Comparison of ENCODE assay signal across 8 cellular contexts in genomic region chr17:58447039-58447975, GRCh38. TPM values are rescaled to one million over a fixed set of nuclear protein-coding genes. Genes with fewer than 3 reads are reported as not detected.
DNase-seq lines count a peak whose midpoint lies in the region; ATAC-seq and TF ChIP-seq lines count a peak whose summit lies in the region.

No MANE protein-coding gene starts in this region.

- no peaks in the 10 kb centered on the region for H3K36me3 Mint-ChIP-seq in WTC11

- H3K4me1 Mint-ChIP-seq in WTC11 = peaks cover 18% of the 10 kb centered on the region

- no peak overlapping the region for H3K4me3 Mint-ChIP-seq in WTC11

- CTCF ChIA-PET in WTC11 (lab: Charles Lee) = interaction anchor here (1.1 to 3.7 kb wide), 10 partner anchors 14 to 247 kb away, joined by 3 to 57 read pairs (median 4); partner anchors contain the start of gene HSF5

- H3K27me3 Mint-ChIP-seq in WTC11 (ENCODE audit: low read depth) = no peaks in the 10 kb centered on the region

- H3K4me3 ChIP-seq in cardiac fibroblast (replicated peaks in 1 of 2; ENCODE audit: low read depth in 2 of 2, low read length in 2 of 2) = no peak overlapping the region

- H3K9me3 Mint-ChIP-seq in WTC11 = no peaks in the 10 kb centered on the region

- TF ChIP-seq CTCF in WTC11 (IDR thresholded peaks at IDR 0.05) = peak; percentile 66
- TF ChIP-seq CTCF in cardiac fibroblast (IDR thresholded peaks at IDR 0.05; ENCODE audit: low read depth, low read length) = peak; percentile 87

- POLR2A ChIA-PET in WTC11 (lab: Charles Lee) = no interaction called here

- ATAC-seq in WTC11 (peak; percentile 98), left lobe of liver (peak; percentile 99), HG03520 (IDR thresholded peaks at IDR 0.05; ENCODE audit: unreplicated experiment) (no peak)

- DNase-seq in Ammon's horn (ENCODE audit: low spot score) (peak; percentile 65), GOT3 (lab: John Stamatoyannopoulos, UW) (peak; percentile 1), NCI-H2227 treated with DMSO at 0.1 percent for 48 hours (lab: John Stamatoyannopoulos, UW) (peak; percentile 72), WTC11 (ENCODE audit: low spot score) (peak; percentile 89), cardiac fibroblast (ENCODE audit: low read depth in 2 of 2) (peak; percentile 89 to 91), left lobe of liver (ENCODE audit: low spot score) (peak; percentile 74)
- DNase-seq in stimulated activated CD8-positive, alpha-beta memory T cell treated with anti-CD3 and anti-CD28 coated beads, Interleukin-12 subunit alpha, Interleukin-12 subunit beta, amount 100 ng/mL, for 1 hour (ENCODE audit: low read depth) = peak; percentile 24

- H3K27ac Mint-ChIP-seq in WTC11 = no peak overlapping the region

TF ChIP-seq in WTC11, 78 proteins besides CTCF, POLR2A, EP300 and RAD21:
- TF ChIP-seq, protein P1, sequence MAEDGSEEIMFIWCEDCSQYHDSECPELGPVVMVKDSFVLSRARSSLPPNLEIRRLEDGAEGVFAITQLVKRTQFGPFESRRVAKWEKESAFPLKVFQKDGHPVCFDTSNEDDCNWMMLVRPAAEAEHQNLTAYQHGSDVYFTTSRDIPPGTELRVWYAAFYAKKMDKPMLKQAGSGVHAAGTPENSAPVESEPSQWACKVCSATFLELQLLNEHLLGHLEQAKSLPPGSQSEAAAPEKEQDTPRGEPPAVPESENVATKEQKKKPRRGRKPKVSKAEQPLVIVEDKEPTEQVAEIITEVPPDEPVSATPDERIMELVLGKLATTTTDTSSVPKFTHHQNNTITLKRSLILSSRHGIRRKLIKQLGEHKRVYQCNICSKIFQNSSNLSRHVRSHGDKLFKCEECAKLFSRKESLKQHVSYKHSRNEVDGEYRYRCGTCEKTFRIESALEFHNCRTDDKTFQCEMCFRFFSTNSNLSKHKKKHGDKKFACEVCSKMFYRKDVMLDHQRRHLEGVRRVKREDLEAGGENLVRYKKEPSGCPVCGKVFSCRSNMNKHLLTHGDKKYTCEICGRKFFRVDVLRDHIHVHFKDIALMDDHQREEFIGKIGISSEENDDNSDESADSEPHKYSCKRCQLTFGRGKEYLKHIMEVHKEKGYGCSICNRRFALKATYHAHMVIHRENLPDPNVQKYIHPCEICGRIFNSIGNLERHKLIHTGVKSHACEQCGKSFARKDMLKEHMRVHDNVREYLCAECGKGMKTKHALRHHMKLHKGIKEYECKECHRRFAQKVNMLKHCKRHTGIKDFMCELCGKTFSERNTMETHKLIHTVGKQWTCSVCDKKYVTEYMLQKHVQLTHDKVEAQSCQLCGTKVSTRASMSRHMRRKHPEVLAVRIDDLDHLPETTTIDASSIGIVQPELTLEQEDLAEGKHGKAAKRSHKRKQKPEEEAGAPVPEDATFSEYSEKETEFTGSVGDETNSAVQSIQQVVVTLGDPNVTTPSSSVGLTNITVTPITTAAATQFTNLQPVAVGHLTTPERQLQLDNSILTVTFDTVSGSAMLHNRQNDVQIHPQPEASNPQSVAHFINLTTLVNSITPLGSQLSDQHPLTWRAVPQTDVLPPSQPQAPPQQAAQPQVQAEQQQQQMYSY (CRISPR knock-in tag; IDR thresholded peaks at IDR 0.05) = no peak; the same call in 1 of the 2 replicates
- TF ChIP-seq ESRRA (CRISPR knock-in tag; IDR thresholded peaks at IDR 0.05; ENCODE audit: borderline replicate concordance) = no peak
- TF ChIP-seq GABPB1 (CRISPR knock-in tag; IDR thresholded peaks at IDR 0.05) = 0 out of 2 replicates have a peak, but pooled peaks have one; percentile 12
- no peak for TF ChIP-seq RELA (CRISPR knock-in tag; IDR thresholded peaks at IDR 0.05; ENCODE audit: borderline replicate concordance)
- TF ChIP-seq TEAD4 (CRISPR knock-in tag; IDR thresholded peaks at IDR 0.05) = peak; percentile 19; the same call in 1 of the 2 replicates
- no peak for TF ChIP-seq ZNF423 (CRISPR knock-in tag; IDR thresholded peaks at IDR 0.05)
- TF ChIP-seq CREB1 (CRISPR knock-in tag; IDR thresholded peaks at IDR 0.05) = no peak
- TF ChIP-seq, protein P2, sequence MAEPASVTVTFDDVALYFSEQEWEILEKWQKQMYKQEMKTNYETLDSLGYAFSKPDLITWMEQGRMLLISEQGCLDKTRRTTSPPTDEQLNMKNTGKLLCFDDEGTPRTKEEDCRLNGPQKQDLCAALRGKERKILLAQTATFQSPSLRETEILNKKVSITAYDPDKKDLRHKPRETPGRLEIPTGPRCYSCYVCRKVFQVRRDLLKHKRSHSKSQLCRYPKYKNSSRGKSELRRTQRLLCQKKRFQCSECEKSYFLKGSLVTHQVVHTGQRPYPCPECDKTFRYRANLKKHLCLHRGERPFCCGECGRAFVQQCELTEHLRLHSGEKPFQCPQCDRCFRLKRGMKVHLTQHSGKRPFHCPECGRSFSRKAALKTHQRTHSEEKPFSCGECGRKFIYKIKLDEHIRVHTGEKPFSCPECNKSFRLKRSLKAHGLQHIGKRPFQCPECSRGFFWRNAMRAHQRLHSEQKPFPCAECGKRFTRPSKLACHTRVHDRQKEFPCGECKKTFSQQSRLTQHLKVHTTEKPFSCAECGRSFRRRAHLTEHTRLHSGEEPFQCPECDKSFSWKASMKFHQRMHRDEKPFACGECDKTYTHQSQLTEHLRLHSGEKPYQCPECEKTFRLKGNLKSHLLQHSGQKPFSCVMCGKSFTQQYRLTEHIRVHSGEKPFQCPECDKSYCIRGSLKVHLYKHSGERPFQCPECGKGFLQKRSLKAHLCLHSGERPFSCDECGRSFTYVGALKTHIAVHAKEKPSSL (CRISPR knock-in tag; conservative IDR thresholded peaks at IDR 0.05) = peak; percentile 92
- TF ChIP-seq, protein P3, sequence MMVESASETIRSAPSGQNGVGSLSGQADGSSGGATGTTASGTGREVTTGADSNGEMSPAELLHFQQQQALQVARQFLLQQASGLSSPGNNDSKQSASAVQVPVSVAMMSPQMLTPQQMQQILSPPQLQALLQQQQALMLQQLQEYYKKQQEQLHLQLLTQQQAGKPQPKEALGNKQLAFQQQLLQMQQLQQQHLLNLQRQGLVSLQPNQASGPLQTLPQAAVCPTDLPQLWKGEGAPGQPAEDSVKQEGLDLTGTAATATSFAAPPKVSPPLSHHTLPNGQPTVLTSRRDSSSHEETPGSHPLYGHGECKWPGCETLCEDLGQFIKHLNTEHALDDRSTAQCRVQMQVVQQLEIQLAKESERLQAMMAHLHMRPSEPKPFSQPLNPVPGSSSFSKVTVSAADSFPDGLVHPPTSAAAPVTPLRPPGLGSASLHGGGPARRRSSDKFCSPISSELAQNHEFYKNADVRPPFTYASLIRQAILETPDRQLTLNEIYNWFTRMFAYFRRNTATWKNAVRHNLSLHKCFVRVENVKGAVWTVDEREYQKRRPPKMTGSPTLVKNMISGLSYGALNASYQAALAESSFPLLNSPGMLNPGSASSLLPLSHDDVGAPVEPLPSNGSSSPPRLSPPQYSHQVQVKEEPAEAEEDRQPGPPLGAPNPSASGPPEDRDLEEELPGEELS (CRISPR knock-in tag; IDR thresholded peaks at IDR 0.05) = no peak
- TF ChIP-seq MYBL2 (CRISPR knock-in tag; IDR thresholded peaks at IDR 0.05) = no peak
- no peak for TF ChIP-seq MXD4 (CRISPR knock-in tag; IDR thresholded peaks at IDR 0.05; ENCODE audit: borderline replicate concordance)
- no peak for TF ChIP-seq EMX1 (CRISPR knock-in tag; IDR thresholded peaks at IDR 0.05)
- no peak for TF ChIP-seq SMAD3 (CRISPR knock-in tag; IDR thresholded peaks at IDR 0.05; ENCODE audit: borderline replicate concordance)
- TF ChIP-seq ZNF121 (CRISPR knock-in tag; IDR thresholded peaks at IDR 0.05) = no peak
- TF ChIP-seq MAX (CRISPR knock-in tag; IDR thresholded peaks at IDR 0.05) = peak; percentile 28; the same call in 1 of the 2 replicates
- TF ChIP-seq, protein P4, sequence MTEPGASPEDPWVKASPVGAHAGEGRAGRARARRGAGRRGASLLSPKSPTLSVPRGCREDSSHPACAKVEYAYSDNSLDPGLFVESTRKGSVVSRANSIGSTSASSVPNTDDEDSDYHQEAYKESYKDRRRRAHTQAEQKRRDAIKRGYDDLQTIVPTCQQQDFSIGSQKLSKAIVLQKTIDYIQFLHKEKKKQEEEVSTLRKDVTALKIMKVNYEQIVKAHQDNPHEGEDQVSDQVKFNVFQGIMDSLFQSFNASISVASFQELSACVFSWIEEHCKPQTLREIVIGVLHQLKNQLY (CRISPR knock-in tag; IDR thresholded peaks at IDR 0.05) = no peak

RNA-seq across cellular contexts. Expression of gene RNF43, which starts 30.0 kb away (rescaled TPM):
- total RNA-seq in WTC11 (2021) (3.2 to 3.6 TPM (median 3.5 TPM) in 3 replicates), left lobe of liver (13.0 TPM)

RNA-seq across cellular contexts. Expression of gene HSF5, which starts 40.9 kb away (rescaled TPM):
- total RNA-seq in WTC11 (2021) (0.07 to 0.11 TPM (median 0.09 TPM) in 3 replicates), left lobe of liver (0.18 TPM)

Comparison
In these comparisons a context has a peak if more than half of its experiments do, and no peak if none do; other contexts are left out.
1. DNase-seq: peak in every context shown above with its lines; median percentile 90 in cardiac fibroblast; 89 in WTC11; 74 in left lobe of liver; 72 in NCI-H2227 treated with DMSO at 0.1 percent for 48 hours; 65 in Ammon's horn; 24 in stimulated activated CD8-positive, alpha-beta memory T cell treated with anti-CD3 and anti-CD28 coated beads, Interleukin-12 subunit alpha, Interleukin-12 subunit beta, amount 100 ng/mL, for 1 hour; 1 in GOT3.